29 cellular contexts compared by ENCODE assay signal in genomic region chr14:48914382-48914781, GRCh38.
"Had no signal": no experiment of that assay in that cellular context is flagged by ENCODE, and none has a peak within 500 bp of the region (broad histone marks: within the 10 kb centered on the region; RNA-seq: fewer than 3 reads in every experiment).

No MANE protein-coding gene starts in this region.

- H3K27me3 Mint-ChIP-seq: natural killer cell treated with Interleukin-12 subunit alpha and Interleukin-12 subunit beta and Interleukin-15 and Interleukin-18, amount 100 ng/mL, for 72 hours had no signal

- H3K4me3 Mint-ChIP-seq: endodermal cell; naive B cell; natural killer cell treated with Interleukin-12 subunit alpha and Interleukin-12 subunit beta and Interleukin-15 and Interleukin-18, amount 100 ng/mL, for 72 hours; neural crest cell had no signal

- H3K27ac ChIP-seq: dorsolateral prefrontal cortex, epithelial cell of prostate, gastrocnemius medialis, heart left ventricle, lower lobe of right lung, neutrophil, prostate gland, sigmoid colon, stomach, thyroid gland, vagina had no signal

- H3K27ac Mint-ChIP-seq: endodermal cell; naive B cell; natural killer cell treated with Interleukin-12 subunit alpha and Interleukin-12 subunit beta and Interleukin-15 and Interleukin-18, amount 100 ng/mL, for 72 hours had no signal

- H3K4me1 Mint-ChIP-seq: naive B cell, neural crest cell had no signal

- DNase-seq: cerebellar nuclear complex; cortex of kidney; dorsolateral prefrontal cortex; effector CD4-positive, alpha-beta T cell; endodermal cell; foreskin fibroblast; gastrocnemius medialis; heart left ventricle; hippocampal formation; left ventricle myocardium superior; lower lobe of right lung; naive B cell; right cardiac atrium; sigmoid colon; stimulated activated CD4-positive, alpha-beta T cell treated with anti-CD3 and anti-CD28 coated beads, Interleukin-12 subunit alpha, Interleukin-12 subunit beta, amount 100 ng/mL, for 4 hours; stimulated activated CD4-positive, alpha-beta T cell treated with anti-CD3 and anti-CD28 coated beads, Interleukin-1b, Interleukin-23, amount 100 ng/mL, for 48 hours; stimulated activated CD4-positive, alpha-beta T cell treated with anti-CD3 and anti-CD28 coated beads, Interleukin-4, amount 100 ng/mL, for 1 hour; stimulated activated CD8-positive, alpha-beta memory T cell treated with anti-CD3 and anti-CD28 coated beads, Interleukin-4, amount 100 ng/mL, for 48 hours; stimulated activated naive CD4-positive, alpha-beta T cell treated with Interleukin-2 at 50 U/mL for 16 hours; stomach; thyroid gland; trophoblast cell had no signal

- H3K36me3 ChIP-seq: gastrocnemius medialis, heart left ventricle, lower lobe of right lung, neutrophil, prostate gland, sigmoid colon, stomach, thyroid gland, vagina had no signal

- H3K9me3 ChIP-seq: gastrocnemius medialis, lower lobe of right lung, neutrophil, prostate gland, sigmoid colon, thyroid gland, vagina had no signal

- H3K4me3 ChIP-seq: dorsolateral prefrontal cortex, gastrocnemius medialis, heart left ventricle, lower lobe of right lung, prostate gland, sigmoid colon, stomach, thyroid gland, vagina had no signal

- H3K27me3 ChIP-seq: gastrocnemius medialis, heart left ventricle, neutrophil, sigmoid colon, stomach, thyroid gland, vagina had no signal

- FAIRE-seq: islet of Langerhans had no signal

- H3K4me1 ChIP-seq: gastrocnemius medialis, heart left ventricle, lower lobe of right lung, prostate gland, sigmoid colon, stomach, vagina had no signal
